In genomic region chr5:98929982-98930355, GRCh38 we compare ENCODE assay signal across 8 cellular contexts. TPM values are rescaled to one million over a fixed set of nuclear protein-coding genes. Genes with fewer than 3 reads are reported as not detected.
DNase-seq lines count a peak whose midpoint lies in the region; ATAC-seq and TF ChIP-seq lines count a peak whose summit lies in the region.

No MANE protein-coding gene starts in this region.

- H3K36me3 Mint-ChIP-seq in progenitor cell of endocrine pancreas (ENCODE audit: insufficient read depth), result peaks cover 2% of the 10 kb centered on the region

- no peak for DNase-seq in GM06990 (ENCODE audit: extremely low read depth, insufficient read length)
- peak in 2 of 3 donors; percentile 52 to 54 for DNase-seq in Peyer's patch
- no peak for DNase-seq in progenitor cell of endocrine pancreas (ENCODE audit: low spot score, unreplicated experiment)
- no peak for DNase-seq in kidney glomerular epithelial cell (lab: John Stamatoyannopoulos, UW)
- DNase-seq in DMS153 treated with DMSO at 0.1 percent for 48 hours (lab: John Stamatoyannopoulos, UW; ENCODE audit: unreplicated experiment), result no peak
- no peak for DNase-seq in HCEC 1CT

- TF ChIP-seq CTCF in GM06990 (IDR thresholded peaks at IDR 0.05; ENCODE audit: insufficient read depth, low read length, poor library complexity, severe bottlenecking), result no peak
- no peak for TF ChIP-seq CTCF in Peyer's patch (IDR thresholded peaks at IDR 0.05)
- TF ChIP-seq CTCF in progenitor cell of endocrine pancreas (IDR thresholded peaks at IDR 0.05; ENCODE audit: unreplicated experiment), result no peak

- peak overlapping the region; percentile 96 for H3K4me3 Mint-ChIP-seq in progenitor cell of endocrine pancreas (ENCODE audit: low read depth)

- no peak for ATAC-seq in GM19452 (IDR thresholded peaks at IDR 0.05; ENCODE audit: unreplicated experiment)

- H3K4me1 Mint-ChIP-seq in progenitor cell of endocrine pancreas (ENCODE audit: low read depth), result peaks cover 20% of the 10 kb centered on the region

- no peaks in the 10 kb centered on the region for H3K9me3 Mint-ChIP-seq in progenitor cell of endocrine pancreas (ENCODE audit: low read depth)

- no peak for TF ChIP-seq POLR2A in Peyer's patch (IDR thresholded peaks at IDR 0.05)

- peak overlapping the region; percentile 100 for H3K27ac Mint-ChIP-seq in progenitor cell of endocrine pancreas

- H3K27ac ChIP-seq in Peyer's patch (peak overlapping the region; percentile 96 to 100 (median 100)), esophagus (ENCODE audit: low read depth in 2 of 2, low read length in 1 of 2) (peak overlapping the region; percentile 64 to 74)

- H3K27me3 ChIP-seq in GM06990 (replicated peaks; ENCODE audit: control insufficient read depth, insufficient read depth, low read length) (no peaks in the 10 kb centered on the region), Peyer's patch (no peaks in the 10 kb centered on the region), esophagus (ENCODE audit: control insufficient read depth in 1 of 2, insufficient read depth in 2 of 2, low read length in 2 of 2) (no peaks in the 10 kb centered on the region)

- no peaks in the 10 kb centered on the region for H3K27me3 Mint-ChIP-seq in progenitor cell of endocrine pancreas

- 12 to 16% methylated on average over 10 of the region's 10 CpGs for WGBS in esophagus, 2 donors

- H3K4me1 ChIP-seq in Peyer's patch (peaks cover 0 to 30% (median 10%) of the 10 kb centered on the region in 4 donors), esophagus (ENCODE audit: control insufficient read depth in 2 of 2, insufficient read depth in 2 of 2, low read length in 1 of 2) (no peaks in the 10 kb centered on the region)

- H3K36me3 ChIP-seq in GM06990 (ENCODE audit: control insufficient read depth, insufficient read depth, low read length) (no peaks in the 10 kb centered on the region), Peyer's patch (peaks cover 0 to 8% (median 0%) of the 10 kb centered on the region in 3 donors), esophagus (ENCODE audit: control insufficient read depth in 2 of 2, insufficient read depth in 2 of 2, low read length in 1 of 2) (no peaks in the 10 kb centered on the region)

- H3K4me3 ChIP-seq in GM06990 (replicated peaks; ENCODE audit: low read depth, low read length) (peak overlapping the region; percentile 99), Peyer's patch (peak overlapping the region; percentile 75 to 88 (median 84)), esophagus (ENCODE audit: low read depth in 1 of 2, low read length in 2 of 2) (peak overlapping the region; percentile 15 to 79)

- H3K9me3 ChIP-seq in Peyer's patch (no peaks in the 10 kb centered on the region), esophagus (ENCODE audit: control insufficient read depth in 2 of 2, insufficient read depth in 1 of 2, low read depth in 1 of 2, low read length in 1 of 2) (no peaks in the 10 kb centered on the region)

RNA-seq across cellular contexts. Expression of gene CHD1, which starts 1.2 kb away (rescaled TPM):
- total RNA-seq in Peyer's patch (100 to 1,000 TPM in 1 of 4 donors, 10 to 100 TPM in 3; 43.5 to 120 (median 69.5) TPM), progenitor cell of endocrine pancreas (61.0 and 62.7 TPM in 2 replicates)
- 10 to 100 TPM; 10.5 to 11.2 TPM for polyA plus RNA-seq in esophagus

Comparison
In these comparisons a context has a peak if more than half of its experiments do, and no peak if none do; other contexts are left out.
1. DNase-seq: peak in Peyer's patch (2 of 3); none in GM06990 (single experiment), progenitor cell of endocrine pancreas (single experiment), kidney glomerular epithelial cell (single experiment), DMS153 treated with DMSO at 0.1 percent for 48 hours (single experiment) and HCEC 1CT (single experiment).
2. H3K4me3 ChIP-seq: peak in every context shown above with its lines; median percentile 99 in GM06990; 84 in Peyer's patch; 47 in esophagus.